In the genomic region with DNA sequence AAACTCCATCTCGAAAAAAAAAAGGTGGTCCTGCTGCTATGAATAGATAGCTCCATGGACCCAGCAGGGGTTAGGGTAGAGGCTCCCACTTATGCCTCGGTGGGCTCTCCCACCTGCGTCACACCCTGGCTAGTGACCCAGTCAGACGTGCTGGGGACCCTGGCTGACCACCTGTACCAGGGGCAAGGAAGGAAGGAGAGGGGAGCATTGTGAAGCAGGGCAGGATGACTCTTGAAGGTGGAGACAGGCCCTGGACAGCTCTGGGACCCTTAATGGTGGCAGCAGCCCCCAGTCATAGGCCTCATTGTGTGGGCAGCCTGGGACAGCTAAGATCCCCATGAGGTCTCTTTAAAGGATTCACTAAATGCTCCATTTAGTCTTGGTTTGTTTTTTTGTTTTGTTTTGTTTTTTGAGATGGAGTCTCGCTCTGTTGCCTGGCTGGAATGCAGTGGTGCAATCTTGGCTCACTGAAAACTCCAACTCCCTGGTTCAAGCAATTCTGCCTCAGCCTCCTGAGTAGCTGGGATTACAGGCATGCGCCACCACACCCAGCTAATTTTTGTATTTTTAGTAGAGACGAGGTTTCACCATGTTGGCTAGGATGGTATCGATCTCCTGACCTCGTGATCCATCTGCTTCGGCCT, we compare ENCODE assay signal across 14 cellular contexts. TPM values are rescaled to one million over a fixed set of nuclear protein-coding genes. Genes with fewer than 3 reads are reported as not detected.
A peak's percentile ranks its signal among the peaks of the same experiment; 100 is the strongest.
DNase-seq lines count a peak whose midpoint lies in the region; ATAC-seq, FAIRE-seq and TF ChIP-seq lines count a peak whose summit lies in the region.
"Had no signal": no experiment of that assay in that cellular context is flagged by ENCODE, and none has a peak within 500 bp of the region (broad histone marks: within the 10 kb centered on the region; RNA-seq: fewer than 3 reads in every experiment).

No MANE protein-coding gene starts in this region.

- H3K27ac Mint-ChIP-seq in neural crest cell (ENCODE audit: unreplicated experiment) (no peak overlapping the region), type B pancreatic cell (no peak overlapping the region)

- peaks cover 6% of the 10 kb centered on the region; the same call in 1 of the 2 replicates for H4K20me1 ChIP-seq in HCT116 (ENCODE audit: insufficient read depth)
- no peaks in the 10 kb centered on the region for H4K20me1 ChIP-seq in GM12878 (ENCODE audit: control insufficient read depth, insufficient read depth)

- TF ChIP-seq RAD21 in HCT116 (IDR thresholded peaks at IDR 0.05; ENCODE audit: low read depth) (no peak), GM12878 (IDR thresholded peaks at IDR 0.05; ENCODE audit: insufficient read depth, low read depth, low read length) (no peak)

- no peaks in the 10 kb centered on the region for H3K27me3 Mint-ChIP-seq in neural crest cell (ENCODE audit: low read depth)
- H3K27me3 Mint-ChIP-seq in type B pancreatic cell = no peaks in the 10 kb centered on the region

- no peak overlapping the region for H2AFZ ChIP-seq in HCT116 (ENCODE audit: low read depth, low read length, poor library complexity, severe bottlenecking)
- no peak overlapping the region for H2AFZ ChIP-seq in GM12878 (ENCODE audit: control insufficient read depth, low read depth, low read length)

- H3K9ac ChIP-seq in HCT116 (ENCODE audit: low read length) = no peak overlapping the region
- H3K9ac ChIP-seq in GM12878 (ENCODE audit: control insufficient read depth, insufficient read depth, low read length) = no peak overlapping the region

- RAD21 ChIA-PET in HCT116 (lab: Charles Lee; ENCODE audit: low non-redundant PET in 1 of 2, low total read pairs in 2 of 2, uncharacterized antibody in 2 of 2, unreplicated experiment in 2 of 2) (no interaction called here), GM12878 (lab: Charles Lee; ENCODE audit: unreplicated experiment) (no interaction called here)

- TF ChIP-seq POLR2A in HCT116 (IDR thresholded peaks at IDR 0.05; ENCODE audit: borderline replicate concordance, extremely low read depth, insufficient read depth, insufficient read length) = no peak
- TF ChIP-seq POLR2A in GM12878 (IDR thresholded peaks at IDR 0.05; ENCODE audit: low read depth, low read length) = peak; percentile 72

- H3K4me3 Mint-ChIP-seq in neural crest cell (peak overlapping the region; percentile 19), type B pancreatic cell (no peak overlapping the region)

- H3K27me3 ChIP-seq in HCT116 (ENCODE audit: insufficient read depth, low read length) = no peaks in the 10 kb centered on the region
- no peaks in the 10 kb centered on the region for H3K27me3 ChIP-seq in GM12878 (replicated peaks in 1 of 2; ENCODE audit: control insufficient read depth in 2 of 2, insufficient read depth in 2 of 2, low read length in 1 of 2)
- H3K27me3 ChIP-seq: suprapubic skin had no signal

- CTCF ChIA-PET in HCT116 (lab: Charles Lee) (interaction anchor here (1.5 to 1.6 kb wide), 2 partner anchors 75 to 137 kb away, joined by 4 to 7 read pairs; no protein-coding TSS in a partner anchor), GM12878 (lab: Yijun Ruan, JAX) (interaction anchor here (0.7 to 1.1 kb wide), 3 partner anchors 14 to 114 kb away, joined by 3 to 4 read pairs (median 3); a partner anchor contains a TSS)

- H3K36me3 Mint-ChIP-seq in neural crest cell (ENCODE audit: low read depth) (peaks cover 25% of the 10 kb centered on the region), type B pancreatic cell (peaks cover 29% of the 10 kb centered on the region)

- no peak overlapping the region for H3K4me2 ChIP-seq in HCT116 (ENCODE audit: low read length)
- H3K4me2 ChIP-seq in GM12878 (ENCODE audit: control insufficient read depth, insufficient read depth) = no peak overlapping the region

- peaks cover 28 to 31% of the 10 kb centered on the region in 2 experiments for H3K36me3 ChIP-seq in HCT116 (ENCODE audit: control insufficient read depth in 1 of 2, insufficient read depth in 2 of 2, low read length in 2 of 2)
- H3K36me3 ChIP-seq in GM12878 (ENCODE audit: control insufficient read depth in 2 of 2, insufficient read depth in 2 of 2, low read length in 1 of 2) = peaks cover 10 to 31% of the 10 kb centered on the region in 2 experiments

- H3K27ac ChIP-seq in HCT116 (ENCODE audit: low read depth, low read length) (no peak overlapping the region), GM12878 (ENCODE audit: control insufficient read depth, insufficient read depth) (no peak overlapping the region)

- SMC1A ChIA-PET in GM12878 (lab: Charles Lee; ENCODE audit: uncharacterized antibody, unreplicated experiment) = interaction anchor here (1.0 kb wide), 1 partner anchor 76 kb away, joined by 3 read pairs; no protein-coding TSS in a partner anchor

- H3K9me3 Mint-ChIP-seq in neural crest cell (no peaks in the 10 kb centered on the region), type B pancreatic cell (no peaks in the 10 kb centered on the region)

- no peak for TF ChIP-seq CTCF in HCT116 (IDR thresholded peaks at IDR 0.05 in 2 of 3, conservative IDR thresholded peaks at IDR 0.05 in 1 of 3; ENCODE audit: borderline replicate concordance in 1 of 3, insufficient read depth in 1 of 3, low read depth in 2 of 3, low read length in 2 of 3)
- no peak for TF ChIP-seq CTCF in GM12878 (IDR thresholded peaks at IDR 0.05 in 2 of 3, conservative IDR thresholded peaks at IDR 0.05 in 1 of 3; ENCODE audit: control insufficient read depth in 2 of 3, extremely low read depth in 1 of 3, insufficient read depth in 1 of 3, low read depth in 3 of 3, low read length in 3 of 3)
- TF ChIP-seq CTCF in neural crest cell (conservative IDR thresholded peaks at IDR 0.05) = no peak
- no peak for TF ChIP-seq CTCF in type B pancreatic cell (conservative IDR thresholded peaks at IDR 0.05)

- H3K4me3 ChIP-seq in HCT116 (replicated peaks in 1 of 2; ENCODE audit: low read depth in 1 of 2, low read length in 2 of 2) (no peak overlapping the region), GM12878 (no peak overlapping the region)
- H3K4me3 ChIP-seq: suprapubic skin had no signal

- intact Hi-C loops in HCT116 (cut with micrococcal nuclease) = no loop called here
- intact Hi-C loops in GM12878 (cut with micrococcal nuclease; ENCODE audit: unreplicated experiment) = no loop called here

- no peaks in the 10 kb centered on the region for H3K9me2 ChIP-seq in HCT116 (ENCODE audit: insufficient read depth)

- H3K4me1 ChIP-seq in HCT116 (ENCODE audit: control insufficient read depth in 1 of 2, insufficient read depth in 2 of 2, low read length in 2 of 2) = peaks cover 0 to 8% of the 10 kb centered on the region in 2 experiments; a peak in 2 of 4 replicates
- H3K4me1 ChIP-seq in GM12878 (ENCODE audit: control insufficient read depth, insufficient read depth, low read length) = no peaks in the 10 kb centered on the region

- ATAC-seq in HCT116 (peak; percentile 21), GM12878 (no peak; the same call in 2 of the 3 replicates), GM18873 (IDR thresholded peaks at IDR 0.05; ENCODE audit: low FRiP score, unreplicated experiment) (no peak), GM19452 (IDR thresholded peaks at IDR 0.05; ENCODE audit: unreplicated experiment) (no peak)

- no peak for DNase-seq in HCT116 (ENCODE audit: low read depth, low spot score)
- DNase-seq in GM12878 (ENCODE audit: low read depth, low spot score) = no peak
- no peak for DNase-seq in neural crest cell (ENCODE audit: low read depth, low spot score)
- DNase-seq in type B pancreatic cell (ENCODE audit: extremely low spot score, unreplicated experiment) = no peak
- DNase-seq: activated CD4-positive, alpha-beta T cell treated with anti-CD3 and anti-CD28 coated beads, Interleukin-2, amount 50 U/mL, for 4 hours; central memory CD4-positive, alpha-beta T cell; EL; RPMI8226; stimulated activated CD4-positive, alpha-beta T cell treated with anti-CD3 and anti-CD28 coated beads, Interleukin-15, amount 100 ng/mL, for 24 hours had no signal

- no TSS peak for BruUV-seq in HCT116 (replicated peaks; lab: Mats Ljungman, UMichigan)
- BruUV-seq in GM12878 (replicated peaks; lab: Mats Ljungman, UMichigan) = no TSS peak

- H3K79me2 ChIP-seq in HCT116 (ENCODE audit: insufficient read depth, low read length) (peaks cover 20% of the 10 kb centered on the region; the same call in 1 of the 2 replicates), GM12878 (ENCODE audit: control insufficient read depth, insufficient read depth, low read length) (no peaks in the 10 kb centered on the region)

- FAIRE-seq in GM12878 (lab: Jason Lieb, UNC) = no peak

- H3K9me3 ChIP-seq in HCT116 (ENCODE audit: control insufficient read depth in 1 of 2, insufficient read depth in 1 of 2, low read depth in 1 of 2, low read length in 2 of 2) (no peaks in the 10 kb centered on the region), GM12878 (replicated peaks; ENCODE audit: control insufficient read depth, insufficient read depth, low read length) (no peaks in the 10 kb centered on the region)
- H3K9me3 ChIP-seq: suprapubic skin had no signal

- no peak for TF ChIP-seq EP300 in GM12878 (IDR thresholded peaks at IDR 0.05; ENCODE audit: borderline replicate concordance in 1 of 2, control insufficient read depth in 1 of 2, low read depth in 2 of 2, low read length in 2 of 2)

- WGBS in GM12878 (ENCODE audit: insufficient coverage, insufficient replicate concordance, low lambda C conversion rate, missing lambda C conversion rate) = 90% methylated on average over 10 of the region's 10 CpGs

- POLR2A ChIA-PET in HCT116 (lab: Charles Lee) = interaction anchor here (2.8 kb wide), 1 partner anchor 14 kb away, joined by 12 read pairs; a partner anchor contains a TSS
- POLR2A ChIA-PET in GM12878 (lab: Charles Lee) = interaction anchor here (1.0 to 6.7 kb wide), 4 partner anchors 10 to 14 kb away, joined by 3 to 35 read pairs (median 6); a partner anchor contains a TSS

- H3K4me1 Mint-ChIP-seq in neural crest cell (peaks cover 11% of the 10 kb centered on the region), type B pancreatic cell (ENCODE audit: unreplicated experiment) (no peaks in the 10 kb centered on the region)

- in situ Hi-C loops in GM12878 (cut with MboI) = no loop called here

RNA-seq across cellular contexts. Expression of a gene that starts 10.4 kb away (rescaled TPM):
- total RNA-seq in HCT116 (2021; ENCODE audit: unreplicated experiment) (39.1 TPM), GM12878 (2014; rRNA removed) (47.1 and 48.3 TPM in 2 replicates), GM12878 (2014; rRNA removed; fragmentation: Illumina TruSeq; extraction: Trizol) (29.7 and 31.4 TPM in 2 replicates), GM12878 (2021) (25.7 and 30.8 TPM in 2 replicates), neural crest cell (52.8 and 55.4 TPM in 2 replicates), type B pancreatic cell (ENCODE audit: low replicate concordance) (28.2 and 40.3 TPM in 2 replicates)
- 25.9 and 36.2 TPM in 2 replicates for polyA plus RNA-seq in HCT116 (2012)
- 9.4 and 10.2 TPM in 2 replicates for total RNA-seq in GM12878 (2013; cell fraction: nucleolus; rRNA removed)
- 23.4 TPM for polyA plus RNA-seq in GM12878 (2011; ENCODE audit: low read depth)
- polyA plus RNA-seq in GM12878 (2011; rRNA removed) (37.8 and 40.6 TPM in 2 replicates), GM12878 (2014; fragmentation: Illumina TruSeq; extraction: Trizol) (34.5 and 36.6 TPM in 2 replicates), GM12878 (2014; fragmentation: Nextera tagmentation; extraction: Ambion mirVana) (10 to 100 TPM; 12.4 to 25.0 TPM), GM12878 (2014; rRNA removed) (50.9 and 58.5 TPM in 2 replicates), GM12878 (2016; fragmentation: Nextera tagmentation; extraction: Ambion mirVana) (10 to 100 TPM; 74.5 to 78.1 TPM)
- polyA plus RNA-seq in GM12878 (2011; cell fraction: cytosol; rRNA removed) = 39.5 and 41.8 TPM in 2 replicates
- polyA plus RNA-seq in GM12878 (2011; cell fraction: nucleus; rRNA removed) = 19.2 and 29.5 TPM in 2 replicates
- 26.2 and 32.5 TPM in 2 replicates for polyA plus RNA-seq in GM12878 (2012)
- 9.4 and 18.1 TPM in 2 replicates for polyA minus RNA-seq in GM12878 (2011; rRNA and poly(A)+ RNA removed)
- 6.8 and 7.4 TPM in 2 replicates for polyA minus RNA-seq in GM12878 (2011; cell fraction: cytosol; rRNA and poly(A)+ RNA removed)
- 6.4 and 10.7 TPM in 2 replicates for polyA minus RNA-seq in GM12878 (2011; cell fraction: nucleus; rRNA and poly(A)+ RNA removed)

RNA-seq across cellular contexts. Expression of a gene that starts 14.3 kb away (rescaled TPM):
- total RNA-seq in HCT116 (2021; ENCODE audit: unreplicated experiment) = 110 TPM
- polyA plus RNA-seq in HCT116 (2012) = 86.3 and 88.6 TPM in 2 replicates
- total RNA-seq in GM12878 (2013; cell fraction: nucleolus; rRNA removed) = 176 and 179 TPM in 2 replicates
- total RNA-seq in GM12878 (2014; rRNA removed) = 48.0 and 48.5 TPM in 2 replicates
- 46.5 and 48.7 TPM in 2 replicates for total RNA-seq in GM12878 (2014; rRNA removed; fragmentation: Illumina TruSeq; extraction: Trizol)
- total RNA-seq in GM12878 (2021) = 60.1 and 61.5 TPM in 2 replicates
- polyA plus RNA-seq in GM12878 (2011; ENCODE audit: low read depth) = 31.8 TPM
- polyA plus RNA-seq in GM12878 (2011; rRNA removed) = 93.8 and 98.9 TPM in 2 replicates
- 60.6 and 64.7 TPM in 2 replicates for polyA plus RNA-seq in GM12878 (2011; cell fraction: cytosol; rRNA removed)
- polyA plus RNA-seq in GM12878 (2011; cell fraction: nucleus; rRNA removed) = 80.2 and 113 TPM in 2 replicates
- polyA plus RNA-seq in GM12878 (2012) = 42.4 and 48.9 TPM in 2 replicates
- polyA plus RNA-seq in GM12878 (2014; fragmentation: Illumina TruSeq; extraction: Trizol) = 47.4 and 51.5 TPM in 2 replicates
- polyA plus RNA-seq in GM12878 (2014; fragmentation: Nextera tagmentation; extraction: Ambion mirVana) = 10 to 100 TPM in 1 of 2 experiments, 1 to 10 TPM in 1; 8.4 to 15.9 TPM
- 64.5 and 65.4 TPM in 2 replicates for polyA plus RNA-seq in GM12878 (2014; rRNA removed)
- 10 to 100 TPM; 53.1 to 56.2 TPM for polyA plus RNA-seq in GM12878 (2016; fragmentation: Nextera tagmentation; extraction: Ambion mirVana)
- 58.2 and 59.6 TPM in 2 replicates for polyA minus RNA-seq in GM12878 (2011; rRNA and poly(A)+ RNA removed)
- 22.5 and 25.8 TPM in 2 replicates for polyA minus RNA-seq in GM12878 (2011; cell fraction: cytosol; rRNA and poly(A)+ RNA removed)
- polyA minus RNA-seq in GM12878 (2011; cell fraction: nucleus; rRNA and poly(A)+ RNA removed) = 50.2 and 93.3 TPM in 2 replicates
- total RNA-seq in neural crest cell = 132 and 136 TPM in 2 replicates
- 87.5 and 108 TPM in 2 replicates for total RNA-seq in type B pancreatic cell (ENCODE audit: low replicate concordance)

RNA-seq across cellular contexts. Expression of a gene that starts 19.9 kb away (rescaled TPM):
- 0.30 TPM for total RNA-seq in HCT116 (2021; ENCODE audit: unreplicated experiment)
- polyA plus RNA-seq in HCT116 (2012) = 1.8 and 2.1 TPM in 2 replicates
- total RNA-seq in GM12878 (2013; cell fraction: nucleolus; rRNA removed) = not detected in 2 replicates
- not detected in 2 replicates for total RNA-seq in GM12878 (2014; rRNA removed)
- total RNA-seq in GM12878 (2014; rRNA removed; fragmentation: Illumina TruSeq; extraction: Trizol) = not detected in 2 replicates
- not detected in 2 replicates for total RNA-seq in GM12878 (2021)
- polyA plus RNA-seq in GM12878 (2011; ENCODE audit: low read depth) = 0.24 TPM
- not detected in 2 replicates for polyA plus RNA-seq in GM12878 (2011; rRNA removed)
- polyA plus RNA-seq in GM12878 (2011; cell fraction: cytosol; rRNA removed) = 0.27 TPM in 1 of 2 replicates, not detected in the other
- polyA plus RNA-seq in GM12878 (2011; cell fraction: nucleus; rRNA removed) = not detected in 2 replicates
- polyA plus RNA-seq in GM12878 (2012) = 0.49 and 0.60 TPM in 2 replicates
- polyA plus RNA-seq in GM12878 (2014; fragmentation: Illumina TruSeq; extraction: Trizol) = not detected in 2 replicates
- under 1 TPM in 1 of 2 experiments, not detected in 1; 0.13 TPM for polyA plus RNA-seq in GM12878 (2014; fragmentation: Nextera tagmentation; extraction: Ambion mirVana)
- polyA plus RNA-seq in GM12878 (2014; rRNA removed) = 0.03 TPM in 1 of 2 replicates, not detected in the other
- polyA plus RNA-seq in GM12878 (2016; fragmentation: Nextera tagmentation; extraction: Ambion mirVana) = under 1 TPM in 1 of 2 experiments, not detected in 1; 0.29 TPM
- polyA minus RNA-seq in GM12878 (2011; rRNA and poly(A)+ RNA removed) = not detected in 2 replicates
- not detected in 2 replicates for polyA minus RNA-seq in GM12878 (2011; cell fraction: cytosol; rRNA and poly(A)+ RNA removed)
- polyA minus RNA-seq in GM12878 (2011; cell fraction: nucleus; rRNA and poly(A)+ RNA removed) = not detected in 2 replicates
- total RNA-seq in neural crest cell = not detected in 2 replicates
- total RNA-seq in type B pancreatic cell (ENCODE audit: low replicate concordance) = 0.97 TPM in 1 of 2 replicates, not detected in the other
- total RNA-seq: HT1080, mononuclear cell had no signal

RNA-seq across cellular contexts. Expression of a gene that starts 20.8 kb away (rescaled TPM):
- total RNA-seq in HCT116 (2021; ENCODE audit: unreplicated experiment) (143 TPM), GM12878 (2014; rRNA removed) (6.2 and 8.1 TPM in 2 replicates), GM12878 (2014; rRNA removed; fragmentation: Illumina TruSeq; extraction: Trizol) (7.9 and 9.1 TPM in 2 replicates), GM12878 (2021) (10.3 and 12.8 TPM in 2 replicates), neural crest cell (30.2 and 33.7 TPM in 2 replicates), type B pancreatic cell (ENCODE audit: low replicate concordance) (58.3 and 102 TPM in 2 replicates)
- 203 and 216 TPM in 2 replicates for polyA plus RNA-seq in HCT116 (2012)
- 3.0 and 3.1 TPM in 2 replicates for total RNA-seq in GM12878 (2013; cell fraction: nucleolus; rRNA removed)
- 12.9 TPM for polyA plus RNA-seq in GM12878 (2011; ENCODE audit: low read depth)
- polyA plus RNA-seq in GM12878 (2011; rRNA removed) (5.6 and 6.6 TPM in 2 replicates), GM12878 (2014; fragmentation: Illumina TruSeq; extraction: Trizol) (10.1 and 10.3 TPM in 2 replicates), GM12878 (2014; fragmentation: Nextera tagmentation; extraction: Ambion mirVana) (10 to 100 TPM; 29.7 to 30.9 TPM), GM12878 (2014; rRNA removed) (13.0 and 17.1 TPM in 2 replicates), GM12878 (2016; fragmentation: Nextera tagmentation; extraction: Ambion mirVana) (1 to 10 TPM; 5.7 to 7.3 TPM)
- 4.7 and 5.4 TPM in 2 replicates for polyA plus RNA-seq in GM12878 (2011; cell fraction: cytosol; rRNA removed)
- polyA plus RNA-seq in GM12878 (2011; cell fraction: nucleus; rRNA removed) = 43.4 and 53.0 TPM in 2 replicates
- polyA plus RNA-seq in GM12878 (2012) = 10.9 and 13.5 TPM in 2 replicates
- polyA minus RNA-seq in GM12878 (2011; rRNA and poly(A)+ RNA removed) = 1.8 and 3.1 TPM in 2 replicates
- 5.1 and 8.9 TPM in 2 replicates for polyA minus RNA-seq in GM12878 (2011; cell fraction: cytosol; rRNA and poly(A)+ RNA removed)
- polyA minus RNA-seq in GM12878 (2011; cell fraction: nucleus; rRNA and poly(A)+ RNA removed) = 1.8 and 4.0 TPM in 2 replicates

RNA-seq across cellular contexts. Expression of a gene that starts 22.7 kb away (rescaled TPM):
- total RNA-seq in HCT116 (2021; ENCODE audit: unreplicated experiment) (335 TPM), GM12878 (2014; rRNA removed) (309 and 334 TPM in 2 replicates), GM12878 (2014; rRNA removed; fragmentation: Illumina TruSeq; extraction: Trizol) (405 and 431 TPM in 2 replicates), GM12878 (2021) (261 and 266 TPM in 2 replicates), neural crest cell (404 and 407 TPM in 2 replicates), type B pancreatic cell (ENCODE audit: low replicate concordance) (241 and 291 TPM in 2 replicates)
- polyA plus RNA-seq in HCT116 (2012) = 267 and 324 TPM in 2 replicates
- total RNA-seq in GM12878 (2013; cell fraction: nucleolus; rRNA removed) = 53.8 and 56.7 TPM in 2 replicates
- 179 TPM for polyA plus RNA-seq in GM12878 (2011; ENCODE audit: low read depth)
- polyA plus RNA-seq in GM12878 (2011; rRNA removed) (452 and 462 TPM in 2 replicates), GM12878 (2014; fragmentation: Illumina TruSeq; extraction: Trizol) (520 and 601 TPM in 2 replicates), GM12878 (2014; fragmentation: Nextera tagmentation; extraction: Ambion mirVana) (100 to 1,000 TPM; 444 to 455 TPM), GM12878 (2014; rRNA removed) (266 and 287 TPM in 2 replicates), GM12878 (2016; fragmentation: Nextera tagmentation; extraction: Ambion mirVana) (100 to 1,000 TPM; 484 to 487 TPM)
- polyA plus RNA-seq in GM12878 (2011; cell fraction: cytosol; rRNA removed) = 374 and 428 TPM in 2 replicates
- polyA plus RNA-seq in GM12878 (2011; cell fraction: nucleus; rRNA removed) = 208 and 248 TPM in 2 replicates
- 157 and 180 TPM in 2 replicates for polyA plus RNA-seq in GM12878 (2012)
- polyA minus RNA-seq in GM12878 (2011; rRNA and poly(A)+ RNA removed) = 323 and 337 TPM in 2 replicates
- 102 and 114 TPM in 2 replicates for polyA minus RNA-seq in GM12878 (2011; cell fraction: cytosol; rRNA and poly(A)+ RNA removed)
- 46.4 and 69.7 TPM in 2 replicates for polyA minus RNA-seq in GM12878 (2011; cell fraction: nucleus; rRNA and poly(A)+ RNA removed)
